ENCODE assay signal across 10 cellular contexts in genomic region chr19:5628919-5629481, GRCh38. TPM values are rescaled to one million over a fixed set of nuclear protein-coding genes. Genes with fewer than 3 reads are reported as not detected.
DNase-seq lines count a peak whose midpoint lies in the region; ATAC-seq and TF ChIP-seq lines count a peak whose summit lies in the region.
"Had no signal": no experiment of that assay in that cellular context is flagged by ENCODE, and none has a peak within 500 bp of the region (broad histone marks: within the 10 kb centered on the region; RNA-seq: fewer than 3 reads in every experiment).

No MANE protein-coding gene starts in this region.

- no peak overlapping the region for H2AFZ ChIP-seq in OCI-LY7 (ENCODE audit: low read length)

- no peak for DNase-seq in activated T-cell treated with anti-CD3 and anti-CD28 coated beads, Interleukin-2, amount 50 U/mL, for 4 hours
- no peak for DNase-seq in activated T-cell treated with anti-CD3 and anti-CD28 coated beads for 4 hours
- DNase-seq in OCI-LY7 (ENCODE audit: low spot score), result peak; percentile 34
- no peak for DNase-seq in effector memory CD8-positive, alpha-beta T cell
- no peak for DNase-seq in thoracic aorta (ENCODE audit: low spot score)
- no peak for DNase-seq in DMS153 (lab: John Stamatoyannopoulos, UW)
- DNase-seq in DMS79 treated with DMSO at 0.1 percent for 48 hours (lab: John Stamatoyannopoulos, UW), result no peak
- no peak for DNase-seq in NCI-H1105 (lab: John Stamatoyannopoulos, UW)
- DNase-seq: activated CD4-positive, alpha-beta T cell treated with anti-CD3 and anti-CD28 coated beads for 1 hour; NCI-H1694 treated with DMSO at 0.1 percent for 48 hours had no signal

- no peak overlapping the region for H3K4me3 ChIP-seq in OCI-LY7 (ENCODE audit: low read depth, low read length, poor library complexity, severe bottlenecking)
- H3K4me3 ChIP-seq in thoracic aorta, result no peak overlapping the region

- no peaks in the 10 kb centered on the region for H3K9me2 ChIP-seq in OCI-LY7 (ENCODE audit: insufficient read depth, low read length)

- peaks cover 78% of the 10 kb centered on the region for H4K20me1 ChIP-seq in OCI-LY7 (ENCODE audit: insufficient read depth, low read length)

- peak overlapping the region; percentile 27; the same call in 1 of the 2 replicates for H3K4me2 ChIP-seq in OCI-LY7 (ENCODE audit: low read length)

- peaks cover 84% of the 10 kb centered on the region for H3K4me1 Mint-ChIP-seq in activated T-cell treated with anti-CD3 and anti-CD28 coated beads, Interleukin-2, amount 50 U/mL, for 4 hours (ENCODE audit: low read depth)
- H3K4me1 Mint-ChIP-seq in effector memory CD8-positive, alpha-beta T cell (ENCODE audit: low read depth in 2 of 2), result peaks cover 52 to 77% of the 10 kb centered on the region in 2 donors

- H3K36me3 ChIP-seq in OCI-LY7 (ENCODE audit: insufficient read depth, low read length) (peaks cover 95% of the 10 kb centered on the region), thoracic aorta (peaks cover 16% of the 10 kb centered on the region)

- no peaks in the 10 kb centered on the region for H3K9me3 ChIP-seq in OCI-LY7 (ENCODE audit: low read length)
- no peaks in the 10 kb centered on the region for H3K9me3 ChIP-seq in thoracic aorta

- intact Hi-C loops in OCI-LY7 (cut with micrococcal nuclease; ENCODE audit: unreplicated experiment), result loop anchor here (10.0 kb wide), 2 partner anchors 166 to 346 kb away; partner anchors contain the start of genes DUS3L and RANBP3

- no peak for ATAC-seq in activated T-cell treated with anti-CD3 and anti-CD28 coated beads, Interleukin-2, amount 50 U/mL, for 4 hours
- ATAC-seq in effector memory CD8-positive, alpha-beta T cell (replicated peaks), result peak; percentile 31
- ATAC-seq in thoracic aorta (ENCODE audit: insufficient number of reproducible peaks, low FRiP score, low read depth), result no peak

- H3K4me1 ChIP-seq in OCI-LY7 (ENCODE audit: insufficient read depth, low read length, poor library complexity, severe bottlenecking), result peaks cover 48% of the 10 kb centered on the region
- H3K4me1 ChIP-seq in thoracic aorta (ENCODE audit: control insufficient read depth in 1 of 2, low read depth in 2 of 2), result peaks cover 64 to 84% of the 10 kb centered on the region in 2 donors

- peaks cover 44% of the 10 kb centered on the region for H3K36me3 Mint-ChIP-seq in activated T-cell treated with anti-CD3 and anti-CD28 coated beads, Interleukin-2, amount 50 U/mL, for 4 hours (ENCODE audit: insufficient read depth)
- H3K36me3 Mint-ChIP-seq in effector memory CD8-positive, alpha-beta T cell (ENCODE audit: insufficient read depth), result peaks cover 65% of the 10 kb centered on the region

- H3K9me3 Mint-ChIP-seq in activated T-cell treated with anti-CD3 and anti-CD28 coated beads, Interleukin-2, amount 50 U/mL, for 4 hours, result no peaks in the 10 kb centered on the region
- H3K9me3 Mint-ChIP-seq in effector memory CD8-positive, alpha-beta T cell, result no peaks in the 10 kb centered on the region

- H3K27me3 Mint-ChIP-seq in activated T-cell treated with anti-CD3 and anti-CD28 coated beads, Interleukin-2, amount 50 U/mL, for 4 hours (ENCODE audit: low read depth), result no peaks in the 10 kb centered on the region
- H3K27me3 Mint-ChIP-seq in effector memory CD8-positive, alpha-beta T cell, result no peaks in the 10 kb centered on the region

- POLR2A ChIA-PET in OCI-LY7 (lab: Charles Lee), result interaction anchor here (1.1 kb wide), 1 partner anchor 13 kb away, joined by 4 read pairs; no protein-coding TSS in a partner anchor

- no TSS peak for BruUV-seq in OCI-LY7 (replicated peaks; lab: Mats Ljungman, UMichigan)

- H3K27ac ChIP-seq in OCI-LY7 (ENCODE audit: low read depth, low read length, poor library complexity, severe bottlenecking) (peak overlapping the region; percentile 14), thoracic aorta (peak overlapping the region; percentile 26 to 30)

- CTCF ChIA-PET in OCI-LY7 (lab: Charles Lee; ENCODE audit: unreplicated experiment), result no interaction called here

- TF ChIP-seq CTCF in OCI-LY7 (conservative IDR thresholded peaks at IDR 0.05; ENCODE audit: low read length) (no peak), thoracic aorta (IDR thresholded peaks at IDR 0.05) (no peak)

- peak overlapping the region in 1 of 2 donors; percentile 55 for H3K27ac Mint-ChIP-seq in effector memory CD8-positive, alpha-beta T cell

- peak overlapping the region; percentile 45 for H3K4me3 Mint-ChIP-seq in activated T-cell treated with anti-CD3 and anti-CD28 coated beads, Interleukin-2, amount 50 U/mL, for 4 hours
- peak overlapping the region in 1 of 2 donors; percentile 20 for H3K4me3 Mint-ChIP-seq in effector memory CD8-positive, alpha-beta T cell

- no peaks in the 10 kb centered on the region for H3K27me3 ChIP-seq in thoracic aorta (replicated peaks; ENCODE audit: insufficient read depth)

- H3K79me2 ChIP-seq in OCI-LY7 (ENCODE audit: insufficient read depth, low read depth, low read length), result peaks cover 99% of the 10 kb centered on the region

RNA-seq across cellular contexts. Expression of gene SAFB, which starts 6.1 kb away (rescaled TPM):
- 100 to 1,000 TPM; 169 to 191 (median 186) TPM for total RNA-seq in activated T-cell treated with anti-CD3 and anti-CD28 coated beads, Interleukin-2, amount 50 U/mL, for 4 hours
- 68.9 and 79.4 TPM in 2 replicates for total RNA-seq in OCI-LY7 (2014; rRNA removed; shearing (Covaris generic))
- total RNA-seq in OCI-LY7 (2022) (172 and 177 TPM in 2 replicates), thoracic aorta (100 to 1,000 TPM in 1 of 2 donors, 10 to 100 TPM in 1; 28.6 to 101 TPM)

RNA-seq across cellular contexts. Expression of gene SAFB2, which starts 6.4 kb away (rescaled TPM):
- total RNA-seq in activated T-cell treated with anti-CD3 and anti-CD28 coated beads, Interleukin-2, amount 50 U/mL, for 4 hours, result 100 to 1,000 TPM; 113 to 117 (median 113) TPM
- 51.7 and 52.8 TPM in 2 replicates for total RNA-seq in OCI-LY7 (2014; rRNA removed; shearing (Covaris generic))
- total RNA-seq in OCI-LY7 (2022) (103 and 111 TPM in 2 replicates), thoracic aorta (10 to 100 TPM; 55.1 to 80.6 TPM)

RNA-seq across cellular contexts. Expression of gene MICOS13, which starts 51.3 kb away (rescaled TPM):
- total RNA-seq in activated T-cell treated with anti-CD3 and anti-CD28 coated beads, Interleukin-2, amount 50 U/mL, for 4 hours, result 100 to 1,000 TPM in 2 of 3 donors, 10 to 100 TPM in 1; 90.0 to 107 (median 103) TPM
- 102 and 119 TPM in 2 replicates for total RNA-seq in OCI-LY7 (2014; rRNA removed; shearing (Covaris generic))
- total RNA-seq in OCI-LY7 (2022) (39.2 and 41.7 TPM in 2 replicates), thoracic aorta (10 to 100 TPM; 16.9 to 43.7 TPM)

RNA-seq across cellular contexts. Expression of gene HSD11B1L, which starts 51.8 kb away (rescaled TPM):
- 1 to 10 TPM; 2.6 to 2.7 (median 2.7) TPM for total RNA-seq in activated T-cell treated with anti-CD3 and anti-CD28 coated beads, Interleukin-2, amount 50 U/mL, for 4 hours
- 2.1 and 4.6 TPM in 2 replicates for total RNA-seq in OCI-LY7 (2014; rRNA removed; shearing (Covaris generic))
- total RNA-seq in OCI-LY7 (2022) (4.6 and 4.9 TPM in 2 replicates), thoracic aorta (10 to 100 TPM in 1 of 2 donors, 1 to 10 TPM in 1; 7.5 to 11.6 TPM)
